18 cellular contexts compared by ENCODE assay signal in genomic region chr11:117834068-117834810, GRCh38. TPM values are rescaled to one million over a fixed set of nuclear protein-coding genes. Genes with fewer than 3 reads are reported as not detected.
DNase-seq lines count a peak whose midpoint lies in the region; ATAC-seq and TF ChIP-seq lines count a peak whose summit lies in the region.
"Had no signal": no experiment of that assay in that cellular context is flagged by ENCODE, and none has a peak within 500 bp of the region (broad histone marks: within the 10 kb centered on the region; RNA-seq: fewer than 3 reads in every experiment).

No MANE protein-coding gene starts in this region.

- no peaks in the 10 kb centered on the region for H3K9me3 Mint-ChIP-seq in CD4-positive, CD25-positive, alpha-beta regulatory T cell
- H3K9me3 Mint-ChIP-seq in GM23338 (no peaks in the 10 kb centered on the region), immature natural killer cell (no peaks in the 10 kb centered on the region)
- H3K9me3 Mint-ChIP-seq: activated T-cell treated with anti-CD3 and anti-CD28 coated beads, Interleukin-2, amount 50 U/mL, for 4 hours had no signal

- TF ChIP-seq POLR2A in sigmoid colon (IDR thresholded peaks at IDR 0.05) = no peak

- 75 to 89% methylated on average over 6 of the region's 6 CpGs for whole genome bisulfite sequencing in sigmoid colon, 2 donors

- H3K4me1 Mint-ChIP-seq in CD4-positive, CD25-positive, alpha-beta regulatory T cell = peaks cover 0 to 25% (median 11%) of the 10 kb centered on the region in 4 donors
- peaks cover 29% of the 10 kb centered on the region for H3K4me1 Mint-ChIP-seq in GM23338
- peaks cover 25 to 28% of the 10 kb centered on the region in 2 donors for H3K4me1 Mint-ChIP-seq in immature natural killer cell

- peak overlapping the region in 1 of 2 donors; percentile 40 for H3K9ac ChIP-seq in duodenal mucosa (ENCODE audit: low read depth in 1 of 2, low read length in 2 of 2)
- H3K9ac ChIP-seq: SK-N-SH had no signal

- H3K79me2 ChIP-seq in GM23338 (replicated peaks; ENCODE audit: insufficient read depth) = no peaks in the 10 kb centered on the region

- H3K9me2 ChIP-seq in GM23338 (ENCODE audit: insufficient read depth) = no peaks in the 10 kb centered on the region
- H3K9me2 ChIP-seq: SK-N-SH had no signal

- TF ChIP-seq EP300 in sigmoid colon (IDR thresholded peaks at IDR 0.05) = no peak

- no peak for DNase-seq in CD4-positive, CD25-positive, alpha-beta regulatory T cell
- DNase-seq in GM23338 (ENCODE audit: low spot score) = no peak
- peak; percentile 39 for DNase-seq in sigmoid colon
- no peak for DNase-seq in iPS-NIHi7 (ENCODE audit: extremely low spot score)
- no peak for DNase-seq in immature natural killer cell
- DNase-seq: activated CD4-positive, alpha-beta T cell treated with anti-CD3 and anti-CD28 coated beads for 48 hours; activated T-cell treated with anti-CD3 and anti-CD28 coated beads, Interleukin-2, amount 50 U/mL, for 4 hours; DMS 273 treated with DMSO at 0.1 percent for 48 hours; nucleus accumbens; SK-N-SH; stimulated activated CD4-positive, alpha-beta T cell treated with anti-CD3 and anti-CD28 coated beads, Interleukin-2, amount 100 ng/mL, for 48 hours had no signal

- no peaks in the 10 kb centered on the region for H3K9me3 ChIP-seq in CD4-positive, CD25-positive, alpha-beta regulatory T cell (ENCODE audit: control insufficient read depth in 2 of 2, low read length in 2 of 2)
- H3K9me3 ChIP-seq in duodenal mucosa (ENCODE audit: control insufficient read depth in 1 of 2, low read length in 2 of 2) = no peaks in the 10 kb centered on the region
- H3K9me3 ChIP-seq in sigmoid colon = no peaks in the 10 kb centered on the region
- H3K9me3 ChIP-seq: adrenal gland, SK-N-SH, suprapubic skin had no signal

- no peaks in the 10 kb centered on the region for H3K36me3 ChIP-seq in CD4-positive, CD25-positive, alpha-beta regulatory T cell (ENCODE audit: control insufficient read depth, insufficient read depth, low read length)
- H3K36me3 ChIP-seq in GM23338 (ENCODE audit: insufficient read depth) (no peaks in the 10 kb centered on the region), duodenal mucosa (ENCODE audit: control insufficient read depth in 1 of 2, insufficient read depth in 2 of 2, low read length in 2 of 2) (no peaks in the 10 kb centered on the region), sigmoid colon (peaks cover 5 to 52% (median 12%) of the 10 kb centered on the region in 4 donors)
- H3K36me3 ChIP-seq: suprapubic skin had no signal

- H3K27me3 ChIP-seq in CD4-positive, CD25-positive, alpha-beta regulatory T cell (ENCODE audit: control insufficient read depth, insufficient read depth, low read length) = no peaks in the 10 kb centered on the region
- H3K27me3 ChIP-seq in GM23338 (ENCODE audit: insufficient read depth) (no peaks in the 10 kb centered on the region), duodenal mucosa (ENCODE audit: control insufficient read depth in 1 of 2, insufficient read depth in 2 of 2, low read length in 2 of 2) (no peaks in the 10 kb centered on the region), sigmoid colon (peaks cover 0 to 14% (median 0%) of the 10 kb centered on the region in 3 donors)
- H3K27me3 ChIP-seq: adrenal gland had no signal

- H3K27ac ChIP-seq in CD4-positive, CD25-positive, alpha-beta regulatory T cell (ENCODE audit: insufficient read depth, low read length, poor library complexity, severe bottlenecking) = no peak overlapping the region
- no peak overlapping the region for H3K27ac ChIP-seq in GM23338 (ENCODE audit: low read depth)
- H3K27ac ChIP-seq in duodenal mucosa (ENCODE audit: low read depth, low read length) = peak overlapping the region; percentile 64
- no peak overlapping the region for H3K27ac ChIP-seq in sigmoid colon
- H3K27ac ChIP-seq: adrenal gland, suprapubic skin had no signal

- ATAC-seq in CD4-positive, CD25-positive, alpha-beta regulatory T cell (ENCODE audit: low read depth in 2 of 2) = no peak
- ATAC-seq in GM23338 (no peak), HG02763 (IDR thresholded peaks at IDR 0.05; ENCODE audit: unreplicated experiment) (no peak)
- ATAC-seq: activated T-cell treated with anti-CD3 and anti-CD28 coated beads, Interleukin-2, amount 50 U/mL, for 4 hours; sciatic nerve had no signal

- H3K4me1 ChIP-seq in CD4-positive, CD25-positive, alpha-beta regulatory T cell (ENCODE audit: control insufficient read depth, insufficient read depth, low read length, poor library complexity, severe bottlenecking) = peaks cover 17% of the 10 kb centered on the region
- no peaks in the 10 kb centered on the region for H3K4me1 ChIP-seq in GM23338 (ENCODE audit: insufficient read depth)
- H3K4me1 ChIP-seq in duodenal mucosa (ENCODE audit: control insufficient read depth in 1 of 2, insufficient read depth in 2 of 2, low read length in 2 of 2) = peaks cover 28% of the 10 kb centered on the region in 2 donors
- peaks cover 0 to 23% (median 4%) of the 10 kb centered on the region in 4 donors for H3K4me1 ChIP-seq in sigmoid colon

- no peaks in the 10 kb centered on the region for H3F3A ChIP-seq in GM23338 (replicated peaks; ENCODE audit: low read depth)

- H3K27me3 Mint-ChIP-seq in CD4-positive, CD25-positive, alpha-beta regulatory T cell = peaks cover 6% of the 10 kb centered on the region
- peaks cover 9% of the 10 kb centered on the region for H3K27me3 Mint-ChIP-seq in GM23338 (ENCODE audit: insufficient read depth, low read depth, poor library complexity)
- H3K27me3 Mint-ChIP-seq in immature natural killer cell (ENCODE audit: low read depth in 3 of 3) = peaks cover 2 to 6% (median 6%) of the 10 kb centered on the region in 3 donors

- intact Hi-C loops in sigmoid colon (cut with DNase I) = no loop called here

- H3K27ac Mint-ChIP-seq in CD4-positive, CD25-positive, alpha-beta regulatory T cell = peak overlapping the region in 2 of 3 donors; percentile 40 to 93
- peak overlapping the region; percentile 12; the same call in 1 of the 2 replicates for H3K27ac Mint-ChIP-seq in GM23338
- H3K27ac Mint-ChIP-seq in immature natural killer cell = peak overlapping the region in 1 of 6 donors; percentile 11
- H3K27ac Mint-ChIP-seq: IgD-negative memory B cell had no signal

- TF ChIP-seq CTCF in GM23338 (conservative IDR thresholded peaks at IDR 0.05; ENCODE audit: low read depth in 2 of 2) (no peak), sigmoid colon (IDR thresholded peaks at IDR 0.05) (no peak)

- no peak overlapping the region for H2AFZ ChIP-seq in GM23338

- no peaks in the 10 kb centered on the region for H3K36me3 Mint-ChIP-seq in CD4-positive, CD25-positive, alpha-beta regulatory T cell
- H3K36me3 Mint-ChIP-seq in GM23338 (ENCODE audit: low read depth) = no peaks in the 10 kb centered on the region
- H3K36me3 Mint-ChIP-seq in immature natural killer cell = no peaks in the 10 kb centered on the region
- H3K36me3 Mint-ChIP-seq: IgD-negative memory B cell had no signal

- H3K4me3 Mint-ChIP-seq in CD4-positive, CD25-positive, alpha-beta regulatory T cell = no peak overlapping the region
- H3K4me3 Mint-ChIP-seq in GM23338 (no peak overlapping the region), immature natural killer cell (no peak overlapping the region)
- H3K4me3 Mint-ChIP-seq: activated T-cell treated with anti-CD3 and anti-CD28 coated beads, Interleukin-2, amount 50 U/mL, for 4 hours; IgD-negative memory B cell had no signal

- H3K4me3 ChIP-seq in CD4-positive, CD25-positive, alpha-beta regulatory T cell (ENCODE audit: low read depth, low read length) = no peak overlapping the region
- no peak overlapping the region for H3K4me3 ChIP-seq in GM23338
- H3K4me3 ChIP-seq in duodenal mucosa (ENCODE audit: low read depth in 1 of 2, low read length in 2 of 2) = no peak overlapping the region
- H3K4me3 ChIP-seq in sigmoid colon = no peak overlapping the region
- H3K4me3 ChIP-seq: adrenal gland, suprapubic skin had no signal

- H3K4me2 ChIP-seq in GM23338 = no peak overlapping the region
- H3K4me2 ChIP-seq: SK-N-SH had no signal

- H4K20me1 ChIP-seq in GM23338 (replicated peaks; ENCODE audit: insufficient read depth) = no peaks in the 10 kb centered on the region

TF ChIP-seq in GM23338, 12 proteins besides CTCF, POLR2A, EP300 and RAD21 (continues in another document):
- no peak for TF ChIP-seq CREB1 (CRISPR knock-in tag; IDR thresholded peaks at IDR 0.05; ENCODE audit: low read depth)
- TF ChIP-seq JUNB (IDR thresholded peaks at IDR 0.05; ENCODE audit: unreplicated experiment) = no peak
- no peak for TF ChIP-seq EZH2phosphoT487 (IDR thresholded peaks at IDR 0.05; ENCODE audit: unreplicated experiment)

RNA-seq across cellular contexts. Expression of gene FXYD2, which starts 9.7 kb away (rescaled TPM):
- total RNA-seq in CD4-positive, CD25-positive, alpha-beta regulatory T cell = 4.0 TPM
- polyA plus RNA-seq in CD4-positive, CD25-positive, alpha-beta regulatory T cell = 10 to 100 TPM; 35.5 to 88.9 (median 72.3) TPM
- total RNA-seq in GM23338 (2014; rRNA removed; shearing (Covaris generic)) = 0.12 and 0.59 TPM in 2 replicates
- 0.12 and 1.4 TPM in 2 replicates for polyA plus RNA-seq in GM23338 (2016; fragmentation: Nextera tagmentation; extraction: Ambion mirVana)
- 1 to 10 TPM; 3.2 to 6.6 (median 4.4) TPM for total RNA-seq in sigmoid colon
- 1 to 10 TPM in 2 of 3 donors, not detected in 1; 3.6 to 4.2 TPM for polyA plus RNA-seq in sigmoid colon
- polyA plus RNA-seq in immature natural killer cell = 10 to 100 TPM in 1 of 3 donors, 1 to 10 TPM in 2; 1.3 to 12.0 (median 3.4) TPM
- total RNA-seq: fibroblast of villous mesenchyme, suprapubic skin had no signal
- polyA plus RNA-seq: IgD-negative memory B cell, SK-N-SH had no signal

RNA-seq across cellular contexts. Expression of gene DSCAML1, which starts 37.2 kb away (rescaled TPM):
- total RNA-seq in CD4-positive, CD25-positive, alpha-beta regulatory T cell = 1.6 TPM
- under 1 TPM in 3 of 4 donors, not detected in 1; 0.08 to 0.34 (median 0.25) TPM for polyA plus RNA-seq in CD4-positive, CD25-positive, alpha-beta regulatory T cell
- 0.17 and 0.19 TPM in 2 replicates for total RNA-seq in GM23338 (2014; rRNA removed; shearing (Covaris generic))
- polyA plus RNA-seq in GM23338 (2016; fragmentation: Nextera tagmentation; extraction: Ambion mirVana) (0.28 TPM in 1 of 2 replicates, not detected in the other), sigmoid colon (1 to 10 TPM in 1 of 3 donors, under 1 TPM in 2; under 0.01 to 1.2 (median 0.23) TPM), immature natural killer cell (not detected)
- 1 to 10 TPM; 1.1 to 7.5 (median 2.2) TPM for total RNA-seq in sigmoid colon
- total RNA-seq: activated T-cell treated with anti-CD3 and anti-CD28 coated beads, Interleukin-2, amount 50 U/mL, for 4 hours; fibroblast of villous mesenchyme had no signal
- polyA plus RNA-seq: IgD-negative memory B cell, SK-N-SH had no signal

RNA-seq across cellular contexts. Expression of gene FXYD6, which starts 42.2 kb away (rescaled TPM):
- total RNA-seq in CD4-positive, CD25-positive, alpha-beta regulatory T cell = not detected
- not detected for polyA plus RNA-seq in CD4-positive, CD25-positive, alpha-beta regulatory T cell
- 25.6 and 30.7 TPM in 2 replicates for total RNA-seq in GM23338 (2014; rRNA removed; shearing (Covaris generic))
- 21.8 and 26.2 TPM in 2 replicates for polyA plus RNA-seq in GM23338 (2016; fragmentation: Nextera tagmentation; extraction: Ambion mirVana)
- total RNA-seq in sigmoid colon = 100 to 1,000 TPM; 243 to 305 (median 271) TPM
- 10 to 100 TPM; 12.3 to 46.4 (median 31.2) TPM for polyA plus RNA-seq in sigmoid colon
- not detected for polyA plus RNA-seq in immature natural killer cell
- total RNA-seq: fibroblast of villous mesenchyme had no signal
- polyA plus RNA-seq: IgD-negative memory B cell had no signal

Comparison
In these comparisons a context has a peak if more than half of its experiments do, and no peak if none do; other contexts are left out.
1. RNA of gene FXYD6, which starts 42.2 kb away (polyA plus RNA-seq): 12.3 to 46.4 TPM in sigmoid colon and 21.8 to 26.2 TPM in GM23338; not detected in CD4-positive, CD25-positive, alpha-beta regulatory T cell and not detected in immature natural killer cell; every median in the first group is over 10 times any median in the second.